8 cellular contexts compared by ENCODE assay signal in genomic region chr1:39657923-39658485, GRCh38. TPM values are rescaled to one million over a fixed set of nuclear protein-coding genes. Genes with fewer than 3 reads are reported as not detected.
DNase-seq lines count a peak whose midpoint lies in the region; ATAC-seq and TF ChIP-seq lines count a peak whose summit lies in the region.

No MANE protein-coding gene starts in this region.

- no peak overlapping the region for H3K9ac ChIP-seq in KMS-11

- DNase-seq in GF-D8 (lab: John Stamatoyannopoulos, UW) (peak; percentile 29), SJCRH30 (peak; percentile 85 to 95), cardiac muscle cell (ENCODE audit: low read depth in 1 of 2, low spot score in 1 of 2) (peak; percentile 73 to 83), renal cortical epithelial cell (ENCODE audit: low read depth) (peak; percentile 57)
- peak in 3 of 4 experiments; percentile 5 to 46 (median 11) for DNase-seq in activated naive CD4-positive, alpha-beta T cell (lab: John Stamatoyannopoulos, UW)

- H3K27me3 ChIP-seq in KMS-11 (ENCODE audit: insufficient read depth, low read depth) (no peaks in the 10 kb centered on the region), SJCRH30 (no peaks in the 10 kb centered on the region), cardiac muscle cell (peaks cover 87% of the 10 kb centered on the region)

- H2AFZ ChIP-seq in KMS-11 (ENCODE audit: low read depth): peak overlapping the region; percentile 90

- no peaks in the 10 kb centered on the region for H4K20me1 ChIP-seq in KMS-11 (ENCODE audit: insufficient read depth)

- ATAC-seq in GM18502 (IDR thresholded peaks at IDR 0.05; ENCODE audit: poor library complexity, unreplicated experiment) (no peak), GM19455 (IDR thresholded peaks at IDR 0.05; ENCODE audit: unreplicated experiment) (no peak)

- peak overlapping the region; percentile 33 for H3K4me3 ChIP-seq in KMS-11 (IDR thresholded peaks at IDR 0.05; ENCODE audit: insufficient read depth, low read depth, low read length)
- no peak overlapping the region for H3K4me3 ChIP-seq in SJCRH30
- no peak overlapping the region for H3K4me3 ChIP-seq in cardiac muscle cell

- TF ChIP-seq CTCF in KMS-11 (conservative IDR thresholded peaks at IDR 0.05; ENCODE audit: low read depth, low read length) (peak; percentile 87), cardiac muscle cell (IDR thresholded peaks at IDR 0.05; ENCODE audit: low read depth, low read length) (peak; percentile 85)

- H3K9me3 ChIP-seq in SJCRH30 (replicated peaks) (no peaks in the 10 kb centered on the region), cardiac muscle cell (ENCODE audit: low read depth) (no peaks in the 10 kb centered on the region)

- H3K36me3 ChIP-seq in KMS-11 (ENCODE audit: insufficient read depth) (no peaks in the 10 kb centered on the region), SJCRH30 (no peaks in the 10 kb centered on the region), cardiac muscle cell (no peaks in the 10 kb centered on the region)

- peak overlapping the region; percentile 30; the same call in 1 of the 2 replicates for H3K4me2 ChIP-seq in KMS-11

- no peaks in the 10 kb centered on the region for H3K79me2 ChIP-seq in KMS-11 (ENCODE audit: insufficient read depth, low read depth)

- H3K4me1 ChIP-seq in KMS-11 (ENCODE audit: low read depth, poor library complexity, severe bottlenecking) (peaks cover 19% of the 10 kb centered on the region), SJCRH30 (no peaks in the 10 kb centered on the region), cardiac muscle cell (ENCODE audit: low read depth) (no peaks in the 10 kb centered on the region)

- H3K27ac ChIP-seq in KMS-11 (no peak overlapping the region), SJCRH30 (no peak overlapping the region), cardiac muscle cell (no peak overlapping the region)

RNA-seq across cellular contexts. Expression of gene NT5C1A, which starts 13.9 kb away (rescaled TPM):
- total RNA-seq in SJCRH30 (2014; rRNA removed; shearing (Covaris generic)): 0.12 TPM in 1 of 2 replicates, not detected in the other
- total RNA-seq in cardiac muscle cell (1.8 TPM in 1 of 2 replicates, not detected in the other), renal cortical epithelial cell (0.94 TPM in 1 of 2 replicates, not detected in the other)
- 0.16 TPM in 1 of 2 replicates, not detected in the other for polyA plus RNA-seq in cardiac muscle cell

RNA-seq across cellular contexts. Expression of gene HEYL, which starts 18.6 kb away (rescaled TPM):
- total RNA-seq in SJCRH30 (2014; rRNA removed; shearing (Covaris generic)): 61.9 and 66.5 TPM in 2 replicates
- total RNA-seq in cardiac muscle cell: 0.71 and 0.88 TPM in 2 replicates
- 1.0 TPM in 2 replicates for polyA plus RNA-seq in cardiac muscle cell
- total RNA-seq in renal cortical epithelial cell: 0.10 TPM in 1 of 2 replicates, not detected in the other

RNA-seq across cellular contexts. Expression of gene HPCAL4, which starts 33.2 kb away (rescaled TPM):
- total RNA-seq in SJCRH30 (2014; rRNA removed; shearing (Covaris generic)): 0.42 and 0.53 TPM in 2 replicates
- total RNA-seq in cardiac muscle cell (0.04 and 0.09 TPM in 2 replicates), renal cortical epithelial cell (0.17 and 4.4 TPM in 2 replicates)
- polyA plus RNA-seq in cardiac muscle cell: 0.06 TPM in 1 of 2 replicates, not detected in the other

Comparison
In these comparisons a context has a peak if more than half of its experiments do, and no peak if none do; other contexts are left out.
1. DNase-seq: peak in every context shown above with its lines; median percentile 90 in SJCRH30; 78 in cardiac muscle cell; 57 in renal cortical epithelial cell; 29 in GF-D8; 11 in activated naive CD4-positive, alpha-beta T cell.
2. RNA of gene HEYL, which starts 18.6 kb away (total RNA-seq): 61.9 to 66.5 TPM in SJCRH30; 0.71 to 0.88 TPM in cardiac muscle cell and 0.10 TPM in renal cortical epithelial cell; every median in the first group is over 10 times any median in the second.